1 cellular context compared by ENCODE assay signal in the genomic region with DNA sequence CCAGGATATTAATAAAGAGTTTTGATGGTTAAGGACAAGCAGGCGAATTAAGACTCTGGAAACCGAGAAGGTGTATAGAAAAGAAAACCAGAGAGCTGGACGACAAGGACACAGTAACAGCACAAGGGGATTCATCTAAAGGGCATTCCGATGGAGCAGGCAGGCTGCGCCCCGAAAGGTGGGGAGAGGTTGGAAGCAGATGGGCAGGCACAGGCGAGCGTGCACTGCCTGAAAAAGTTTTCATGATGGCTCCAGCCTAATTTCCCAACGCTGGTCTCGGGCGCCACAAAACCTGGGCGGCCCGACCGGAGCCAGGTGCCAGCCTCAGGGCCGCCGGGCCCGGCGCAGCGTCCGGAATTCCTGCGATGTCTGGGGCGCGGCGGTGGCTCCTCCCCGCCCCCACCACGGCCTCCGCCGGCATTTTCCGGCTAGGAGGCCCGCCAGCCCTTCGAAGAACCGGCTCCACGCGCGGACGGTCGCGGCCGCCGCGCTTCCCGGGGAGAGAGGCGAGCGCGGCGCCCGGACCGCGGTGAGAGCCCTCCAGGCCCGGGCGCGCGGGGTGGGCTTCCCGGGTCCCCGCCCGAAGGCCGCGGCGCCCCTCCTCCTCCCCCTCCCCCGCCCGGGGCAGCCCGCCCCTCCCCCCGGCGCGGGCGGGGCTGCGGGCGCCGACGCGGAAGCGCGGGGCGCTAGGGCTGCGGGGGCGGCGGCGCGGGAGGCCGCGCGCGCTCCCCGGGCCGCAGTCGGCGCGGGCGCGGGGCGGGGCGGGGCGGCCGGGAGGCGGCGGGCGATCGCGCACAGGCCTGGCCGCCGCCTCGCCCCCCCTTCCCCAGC.
TF ChIP-seq lines count a peak whose summit lies in the region.

No MANE protein-coding gene starts in this region.

TF ChIP-seq in K562, 482 proteins besides CTCF, POLR2A, EP300 and RAD21 (continued from another document and continues in another):
- TF ChIP-seq, protein P1, sequence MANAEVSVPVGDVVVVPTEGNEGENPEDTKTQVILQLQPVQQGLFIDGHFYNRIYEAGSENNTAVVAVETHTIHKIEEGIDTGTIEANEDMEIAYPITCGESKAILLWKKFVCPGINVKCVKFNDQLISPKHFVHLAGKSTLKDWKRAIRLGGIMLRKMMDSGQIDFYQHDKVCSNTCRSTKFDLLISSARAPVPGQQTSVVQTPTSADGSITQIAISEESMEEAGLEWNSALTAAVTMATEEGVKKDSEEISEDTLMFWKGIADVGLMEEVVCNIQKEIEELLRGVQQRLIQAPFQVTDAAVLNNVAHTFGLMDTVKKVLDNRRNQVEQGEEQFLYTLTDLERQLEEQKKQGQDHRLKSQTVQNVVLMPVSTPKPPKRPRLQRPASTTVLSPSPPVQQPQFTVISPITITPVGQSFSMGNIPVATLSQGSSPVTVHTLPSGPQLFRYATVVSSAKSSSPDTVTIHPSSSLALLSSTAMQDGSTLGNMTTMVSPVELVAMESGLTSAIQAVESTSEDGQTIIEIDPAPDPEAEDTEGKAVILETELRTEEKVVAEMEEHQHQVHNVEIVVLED (CRISPR knock-in tag; IDR thresholded peaks at IDR 0.05) = peak; percentile 57; the same call in 1 of the 2 replicates
- TF ChIP-seq, protein P2, sequence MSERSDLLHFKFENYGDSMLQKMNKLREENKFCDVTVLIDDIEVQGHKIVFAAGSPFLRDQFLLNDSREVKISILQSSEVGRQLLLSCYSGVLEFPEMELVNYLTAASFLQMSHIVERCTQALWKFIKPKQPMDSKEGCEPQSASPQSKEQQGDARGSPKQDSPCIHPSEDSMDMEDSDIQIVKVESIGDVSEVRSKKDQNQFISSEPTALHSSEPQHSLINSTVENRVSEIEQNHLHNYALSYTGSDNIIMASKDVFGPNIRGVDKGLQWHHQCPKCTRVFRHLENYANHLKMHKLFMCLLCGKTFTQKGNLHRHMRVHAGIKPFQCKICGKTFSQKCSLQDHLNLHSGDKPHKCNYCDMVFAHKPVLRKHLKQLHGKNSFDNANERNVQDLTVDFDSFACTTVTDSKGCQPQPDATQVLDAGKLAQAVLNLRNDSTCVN (CRISPR knock-in tag; IDR thresholded peaks at IDR 0.05) = 0 out of 2 replicates have a peak, but pooled peaks have one; percentile 11
- TF ChIP-seq ZNF347 (CRISPR knock-in tag; IDR thresholded peaks at IDR 0.05; ENCODE audit: low read depth) (no peak), CAMTA2 (CRISPR knock-in tag; conservative IDR thresholded peaks at IDR 0.05) (0 out of 2 replicates have a peak, but pooled peaks have one; percentile 33), NFE2L1 (tag; IDR thresholded peaks at IDR 0.05; ENCODE audit: borderline replicate concordance, low read depth) (no peak), POLR2AphosphoS2 (IDR thresholded peaks at IDR 0.05; ENCODE audit: low read length) (no peak), ZNF551 (CRISPR knock-in tag; IDR thresholded peaks at IDR 0.05) (no peak), NCOA1 (IDR thresholded peaks at IDR 0.05; ENCODE audit: low read depth) (0 out of 2 replicates have a peak, but pooled peaks have one; percentile 27), MCM2 (IDR thresholded peaks at IDR 0.05; ENCODE audit: low read depth) (no peak), CHD2 (IDR thresholded peaks at IDR 0.05; ENCODE audit: low read depth, low read length) (peak; percentile 65), MYBL2 (IDR thresholded peaks at IDR 0.05; ENCODE audit: low read depth) (no peak), MYBL2 (CRISPR knock-in tag; IDR thresholded peaks at IDR 0.05; ENCODE audit: borderline replicate concordance) (no peak), NBN (IDR thresholded peaks at IDR 0.05; ENCODE audit: low read depth) (no peak), CBX3 (IDR thresholded peaks at IDR 0.05; ENCODE audit: borderline replicate concordance in 1 of 2, low read length in 2 of 2) (no peak), ZFP36 (IDR thresholded peaks at IDR 0.05; ENCODE audit: low read depth, low read length, partially characterized antibody) (no peak), NR2C1 (IDR thresholded peaks at IDR 0.05) (no peak), NR2C1 (tag; IDR thresholded peaks at IDR 0.05) (no peak), MYNN (IDR thresholded peaks at IDR 0.05) (no peak), MYNN (CRISPR knock-in tag; IDR thresholded peaks at IDR 0.05) (no peak), CHD1 (IDR thresholded peaks at IDR 0.05; ENCODE audit: low read length) (no peak), GABPB1 (CRISPR knock-in tag; IDR thresholded peaks at IDR 0.05) (no peak), POLR2B (IDR thresholded peaks at IDR 0.05; ENCODE audit: low read depth, partially characterized antibody) (peak; percentile 81), GATAD2B (IDR thresholded peaks at IDR 0.05; ENCODE audit: borderline replicate concordance) (peak; percentile 88; the same call in 1 of the 2 replicates), HEY1 (CRISPR knock-in tag; IDR thresholded peaks at IDR 0.05; ENCODE audit: borderline replicate concordance) (no peak), MTF1 (CRISPR knock-in tag; IDR thresholded peaks at IDR 0.05; ENCODE audit: borderline replicate concordance) (0 out of 2 replicates have a peak, but pooled peaks have one; percentile 29), FOXA1 (IDR thresholded peaks at IDR 0.05; ENCODE audit: borderline replicate concordance) (no peak), SUPT5H (IDR thresholded peaks at IDR 0.05) (peak; percentile 78; the same call in 1 of the 2 replicates), OTX1 (CRISPR knock-in tag; IDR thresholded peaks at IDR 0.05) (peak; percentile 35; the same call in 1 of the 2 replicates), ZNF589 (CRISPR knock-in tag; IDR thresholded peaks at IDR 0.05; ENCODE audit: low read depth) (peak; percentile 69; the same call in 1 of the 2 replicates), ZNF224 (CRISPR knock-in tag; IDR thresholded peaks at IDR 0.05) (no peak), KLF16 (IDR thresholded peaks at IDR 0.05) (0 out of 2 replicates have a peak, but pooled peaks have one; percentile 10), FUS (optimal IDR thresholded peaks at IDR 0.05; ENCODE audit: low read depth, low read length) (no peak), ZKSCAN3 (CRISPR knock-in tag; IDR thresholded peaks at IDR 0.05) (no peak), CREB1 (IDR thresholded peaks at IDR 0.05) (no peak), CREB1 (CRISPR knock-in tag; IDR thresholded peaks at IDR 0.05) (no peak), RBM39 (optimal IDR thresholded peaks at IDR 0.05; ENCODE audit: low read depth, low read length) (no peak)
- TF ChIP-seq, protein P3, sequence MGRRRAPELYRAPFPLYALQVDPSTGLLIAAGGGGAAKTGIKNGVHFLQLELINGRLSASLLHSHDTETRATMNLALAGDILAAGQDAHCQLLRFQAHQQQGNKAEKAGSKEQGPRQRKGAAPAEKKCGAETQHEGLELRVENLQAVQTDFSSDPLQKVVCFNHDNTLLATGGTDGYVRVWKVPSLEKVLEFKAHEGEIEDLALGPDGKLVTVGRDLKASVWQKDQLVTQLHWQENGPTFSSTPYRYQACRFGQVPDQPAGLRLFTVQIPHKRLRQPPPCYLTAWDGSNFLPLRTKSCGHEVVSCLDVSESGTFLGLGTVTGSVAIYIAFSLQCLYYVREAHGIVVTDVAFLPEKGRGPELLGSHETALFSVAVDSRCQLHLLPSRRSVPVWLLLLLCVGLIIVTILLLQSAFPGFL (CRISPR knock-in tag; IDR thresholded peaks at IDR 0.05) = no peak
- TF ChIP-seq, protein P4, sequence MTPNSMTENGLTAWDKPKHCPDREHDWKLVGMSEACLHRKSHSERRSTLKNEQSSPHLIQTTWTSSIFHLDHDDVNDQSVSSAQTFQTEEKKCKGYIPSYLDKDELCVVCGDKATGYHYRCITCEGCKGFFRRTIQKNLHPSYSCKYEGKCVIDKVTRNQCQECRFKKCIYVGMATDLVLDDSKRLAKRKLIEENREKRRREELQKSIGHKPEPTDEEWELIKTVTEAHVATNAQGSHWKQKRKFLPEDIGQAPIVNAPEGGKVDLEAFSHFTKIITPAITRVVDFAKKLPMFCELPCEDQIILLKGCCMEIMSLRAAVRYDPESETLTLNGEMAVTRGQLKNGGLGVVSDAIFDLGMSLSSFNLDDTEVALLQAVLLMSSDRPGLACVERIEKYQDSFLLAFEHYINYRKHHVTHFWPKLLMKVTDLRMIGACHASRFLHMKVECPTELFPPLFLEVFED (CRISPR knock-in tag; conservative IDR thresholded peaks at IDR 0.05) = 0 out of 2 replicates have a peak, but pooled peaks have one; percentile 29
- TF ChIP-seq, protein P5, sequence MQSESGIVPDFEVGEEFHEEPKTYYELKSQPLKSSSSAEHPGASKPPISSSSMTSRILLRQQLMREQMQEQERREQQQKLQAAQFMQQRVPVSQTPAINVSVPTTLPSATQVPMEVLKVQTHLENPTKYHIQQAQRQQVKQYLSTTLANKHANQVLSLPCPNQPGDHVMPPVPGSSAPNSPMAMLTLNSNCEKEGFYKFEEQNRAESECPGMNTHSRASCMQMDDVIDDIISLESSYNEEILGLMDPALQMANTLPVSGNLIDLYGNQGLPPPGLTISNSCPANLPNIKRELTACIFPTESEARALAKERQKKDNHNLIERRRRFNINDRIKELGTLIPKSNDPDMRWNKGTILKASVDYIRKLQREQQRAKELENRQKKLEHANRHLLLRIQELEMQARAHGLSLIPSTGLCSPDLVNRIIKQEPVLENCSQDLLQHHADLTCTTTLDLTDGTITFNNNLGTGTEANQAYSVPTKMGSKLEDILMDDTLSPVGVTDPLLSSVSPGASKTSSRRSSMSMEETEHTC (IDR thresholded peaks at IDR 0.05) = no peak
- TF ChIP-seq, protein P6, sequence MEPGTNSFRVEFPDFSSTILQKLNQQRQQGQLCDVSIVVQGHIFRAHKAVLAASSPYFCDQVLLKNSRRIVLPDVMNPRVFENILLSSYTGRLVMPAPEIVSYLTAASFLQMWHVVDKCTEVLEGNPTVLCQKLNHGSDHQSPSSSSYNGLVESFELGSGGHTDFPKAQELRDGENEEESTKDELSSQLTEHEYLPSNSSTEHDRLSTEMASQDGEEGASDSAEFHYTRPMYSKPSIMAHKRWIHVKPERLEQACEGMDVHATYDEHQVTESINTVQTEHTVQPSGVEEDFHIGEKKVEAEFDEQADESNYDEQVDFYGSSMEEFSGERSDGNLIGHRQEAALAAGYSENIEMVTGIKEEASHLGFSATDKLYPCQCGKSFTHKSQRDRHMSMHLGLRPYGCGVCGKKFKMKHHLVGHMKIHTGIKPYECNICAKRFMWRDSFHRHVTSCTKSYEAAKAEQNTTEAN (CRISPR knock-in tag; IDR thresholded peaks at IDR 0.05) = no peak
- TF ChIP-seq, protein P7, sequence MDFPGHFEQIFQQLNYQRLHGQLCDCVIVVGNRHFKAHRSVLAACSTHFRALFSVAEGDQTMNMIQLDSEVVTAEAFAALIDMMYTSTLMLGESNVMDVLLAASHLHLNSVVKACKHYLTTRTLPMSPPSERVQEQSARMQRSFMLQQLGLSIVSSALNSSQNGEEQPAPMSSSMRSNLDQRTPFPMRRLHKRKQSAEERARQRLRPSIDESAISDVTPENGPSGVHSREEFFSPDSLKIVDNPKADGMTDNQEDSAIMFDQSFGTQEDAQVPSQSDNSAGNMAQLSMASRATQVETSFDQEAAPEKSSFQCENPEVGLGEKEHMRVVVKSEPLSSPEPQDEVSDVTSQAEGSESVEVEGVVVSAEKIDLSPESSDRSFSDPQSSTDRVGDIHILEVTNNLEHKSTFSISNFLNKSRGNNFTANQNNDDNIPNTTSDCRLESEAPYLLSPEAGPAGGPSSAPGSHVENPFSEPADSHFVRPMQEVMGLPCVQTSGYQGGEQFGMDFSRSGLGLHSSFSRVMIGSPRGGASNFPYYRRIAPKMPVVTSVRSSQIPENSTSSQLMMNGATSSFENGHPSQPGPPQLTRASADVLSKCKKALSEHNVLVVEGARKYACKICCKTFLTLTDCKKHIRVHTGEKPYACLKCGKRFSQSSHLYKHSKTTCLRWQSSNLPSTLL (IDR thresholded peaks at IDR 0.05) = peak; percentile 66
- TF ChIP-seq, protein P8, sequence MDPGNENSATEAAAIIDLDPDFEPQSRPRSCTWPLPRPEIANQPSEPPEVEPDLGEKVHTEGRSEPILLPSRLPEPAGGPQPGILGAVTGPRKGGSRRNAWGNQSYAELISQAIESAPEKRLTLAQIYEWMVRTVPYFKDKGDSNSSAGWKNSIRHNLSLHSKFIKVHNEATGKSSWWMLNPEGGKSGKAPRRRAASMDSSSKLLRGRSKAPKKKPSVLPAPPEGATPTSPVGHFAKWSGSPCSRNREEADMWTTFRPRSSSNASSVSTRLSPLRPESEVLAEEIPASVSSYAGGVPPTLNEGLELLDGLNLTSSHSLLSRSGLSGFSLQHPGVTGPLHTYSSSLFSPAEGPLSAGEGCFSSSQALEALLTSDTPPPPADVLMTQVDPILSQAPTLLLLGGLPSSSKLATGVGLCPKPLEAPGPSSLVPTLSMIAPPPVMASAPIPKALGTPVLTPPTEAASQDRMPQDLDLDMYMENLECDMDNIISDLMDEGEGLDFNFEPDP (CRISPR knock-in tag; IDR thresholded peaks at IDR 0.05) = no peak
